In the genomic region with DNA sequence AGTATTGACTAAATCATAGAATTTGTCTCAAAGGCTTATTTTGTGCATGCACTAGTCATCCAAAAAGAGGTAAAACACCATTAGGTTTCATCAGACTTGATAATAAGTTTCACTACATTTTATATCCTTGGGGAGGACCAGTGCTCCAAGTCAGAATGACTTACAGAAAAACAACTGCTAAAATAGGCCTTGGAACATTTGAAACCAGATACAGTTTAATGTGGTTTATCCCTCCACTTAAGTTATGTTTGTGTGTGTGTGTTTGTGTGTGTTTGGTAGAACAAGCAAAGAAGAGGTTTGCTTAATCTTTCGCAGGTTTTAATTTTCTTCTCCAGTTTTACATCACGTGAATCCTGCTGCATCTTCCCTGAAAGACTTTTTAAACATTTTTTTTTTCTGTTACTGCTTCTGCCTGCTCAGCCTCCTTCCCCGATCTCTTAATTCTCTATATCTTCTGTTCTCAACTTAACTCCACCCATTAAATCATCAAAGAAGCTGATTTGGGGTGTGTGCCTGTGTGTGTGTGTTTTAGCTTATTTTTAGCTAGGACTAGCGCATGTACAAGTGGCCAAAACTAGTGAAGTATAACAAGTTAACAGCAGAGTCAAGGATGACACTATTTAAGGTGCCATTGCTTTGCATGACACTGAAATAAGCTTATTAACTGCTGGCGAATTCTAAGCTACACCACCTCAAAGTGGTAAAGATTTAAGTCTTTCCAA, we compare ENCODE assay signal across 2 cellular contexts.
TF ChIP-seq lines count a peak whose summit lies in the region.

No MANE protein-coding gene starts in this region.

TF ChIP-seq in HEK293T, 16 proteins besides CTCF, POLR2A, EP300 and RAD21:
- no peak for TF ChIP-seq FOXA1 (IDR thresholded peaks at IDR 0.05)
- 0 out of 2 replicates have a peak, but pooled peaks have one; percentile 27 for TF ChIP-seq L3MBTL2 (conservative IDR thresholded peaks at IDR 0.05)

TF ChIP-seq in IMR-90, 13 proteins besides CTCF, POLR2A, EP300 and RAD21 (continued from another document):
- no peak for TF ChIP-seq MAFK (IDR thresholded peaks at IDR 0.05; ENCODE audit: low read depth, low read length)
- TF ChIP-seq, protein P1, sequence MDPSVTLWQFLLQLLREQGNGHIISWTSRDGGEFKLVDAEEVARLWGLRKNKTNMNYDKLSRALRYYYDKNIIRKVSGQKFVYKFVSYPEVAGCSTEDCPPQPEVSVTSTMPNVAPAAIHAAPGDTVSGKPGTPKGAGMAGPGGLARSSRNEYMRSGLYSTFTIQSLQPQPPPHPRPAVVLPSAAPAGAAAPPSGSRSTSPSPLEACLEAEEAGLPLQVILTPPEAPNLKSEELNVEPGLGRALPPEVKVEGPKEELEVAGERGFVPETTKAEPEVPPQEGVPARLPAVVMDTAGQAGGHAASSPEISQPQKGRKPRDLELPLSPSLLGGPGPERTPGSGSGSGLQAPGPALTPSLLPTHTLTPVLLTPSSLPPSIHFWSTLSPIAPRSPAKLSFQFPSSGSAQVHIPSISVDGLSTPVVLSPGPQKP (IDR thresholded peaks at IDR 0.05; ENCODE audit: borderline replicate concordance, low read depth, low read length) = no peak
- no peak for TF ChIP-seq CEBPB (IDR thresholded peaks at IDR 0.05; ENCODE audit: low read depth, low read length)
- no peak for TF ChIP-seq FOS (IDR thresholded peaks at IDR 0.05; ENCODE audit: low read depth, low read length)
- no peak for TF ChIP-seq MAZ (IDR thresholded peaks at IDR 0.05; ENCODE audit: borderline replicate concordance, low read depth, low read length)
- TF ChIP-seq CHD1 (IDR thresholded peaks at IDR 0.05; ENCODE audit: low read depth, low read length) = no peak
- no peak for TF ChIP-seq NFE2L2 (IDR thresholded peaks at IDR 0.05; ENCODE audit: low read depth, low read length)
- TF ChIP-seq SMC3 (IDR thresholded peaks at IDR 0.05; ENCODE audit: low read depth, low read length) = no peak
- TF ChIP-seq BHLHE40 (IDR thresholded peaks at IDR 0.05; ENCODE audit: low read depth, low read length) = no peak
- no peak for TF ChIP-seq MXI1 (IDR thresholded peaks at IDR 0.05; ENCODE audit: borderline replicate concordance, low read depth, low read length)
